In the genomic region with DNA sequence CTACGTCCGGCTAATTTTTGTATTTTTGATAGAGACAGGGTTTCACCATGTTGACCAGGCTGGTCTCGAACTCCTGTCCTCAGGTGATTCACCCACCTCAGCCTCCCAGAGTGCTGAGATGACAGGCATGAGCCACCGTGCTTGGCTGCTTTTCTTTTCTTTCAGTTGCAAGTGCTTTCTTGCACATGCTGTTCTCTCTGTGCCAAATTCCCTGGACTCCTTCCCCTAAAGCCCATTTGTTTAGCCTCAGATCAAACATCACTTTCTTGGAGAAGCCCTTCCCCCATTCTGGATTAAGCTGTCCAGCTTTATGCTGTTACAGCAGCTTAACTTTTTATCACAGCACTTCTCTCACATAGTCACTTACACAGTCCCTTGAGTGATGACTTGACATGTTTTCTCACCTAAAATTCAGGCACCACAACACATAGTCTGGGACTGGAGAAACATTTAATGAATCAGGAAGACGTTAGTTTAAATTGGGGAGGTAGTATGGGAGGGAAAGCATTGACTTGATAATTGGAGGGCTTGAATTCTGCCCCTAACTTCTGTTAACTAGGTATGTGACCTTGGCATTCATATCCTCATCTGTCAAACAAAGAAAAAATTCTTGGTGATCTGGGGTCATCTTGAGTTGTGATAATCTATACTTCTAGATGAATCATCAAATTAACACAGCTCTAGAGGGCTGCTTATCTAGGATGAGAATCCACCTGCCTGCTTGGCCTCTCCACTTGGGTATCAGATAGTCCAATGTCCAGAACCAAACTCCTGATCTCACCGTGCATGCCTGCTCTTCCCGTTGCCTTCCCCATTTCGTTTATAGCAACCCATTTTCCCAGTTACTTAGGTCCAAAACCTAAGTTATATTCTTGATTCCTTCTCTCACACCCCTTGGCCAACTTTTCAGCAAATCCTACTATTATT, we compare ENCODE assay signal across 15 cellular contexts. TPM values are rescaled to one million over a fixed set of nuclear protein-coding genes. Genes with fewer than 3 reads are reported as not detected.
DNase-seq lines count a peak whose midpoint lies in the region; ATAC-seq and TF ChIP-seq lines count a peak whose summit lies in the region.
"Had no signal": no experiment of that assay in that cellular context is flagged by ENCODE, and none has a peak within 500 bp of the region (broad histone marks: within the 10 kb centered on the region; RNA-seq: fewer than 3 reads in every experiment).

No MANE protein-coding gene starts in this region.

- WGBS in heart left ventricle, 4 donors, result 55 to 58% (median 57%) methylated on average over 8 of the region's 8 CpGs
- WGBS in tibial nerve, 2 donors, result 72 to 73% methylated on average over 8 of the region's 8 CpGs

- H3K4me1 ChIP-seq in heart left ventricle (peaks cover 3 to 99% (median 77%) of the 10 kb centered on the region in 12 donors), tibial nerve (peaks cover 0 to 96% (median 55%) of the 10 kb centered on the region in 4 donors)
- H3K4me1 ChIP-seq: A549 had no signal

- H3K36me3 ChIP-seq in heart left ventricle (peaks cover 0 to 5% (median 0%) of the 10 kb centered on the region in 9 donors), tibial nerve (no peaks in the 10 kb centered on the region)
- H3K36me3 ChIP-seq: ascending aorta, right lobe of liver had no signal

- H3K4me3 ChIP-seq in heart left ventricle, result no peak overlapping the region
- no peak overlapping the region for H3K4me3 ChIP-seq in dorsolateral prefrontal cortex
- no peak overlapping the region for H3K4me3 ChIP-seq in tibial nerve
- H3K4me3 ChIP-seq: A549, ascending aorta, right lobe of liver had no signal

- TF ChIP-seq POLR2A in heart left ventricle (IDR thresholded peaks at IDR 0.05) (no peak), tibial nerve (IDR thresholded peaks at IDR 0.05) (no peak)

- H3K27ac ChIP-seq in heart left ventricle, result peak overlapping the region in 9 of 12 donors; percentile 11 to 83 (median 36)
- peak overlapping the region in 51 of 59 donors; percentile 0 to 94 (median 60) for H3K27ac ChIP-seq in dorsolateral prefrontal cortex
- peak overlapping the region in 3 of 4 donors; percentile 35 to 84 (median 52) for H3K27ac ChIP-seq in tibial nerve
- H3K27ac ChIP-seq: A549, KMS-11, right lobe of liver had no signal

- no peak for ATAC-seq in heart left ventricle
- no peak for ATAC-seq in left ventricle myocardium superior
- no peak for ATAC-seq in GM19324 (IDR thresholded peaks at IDR 0.05; ENCODE audit: low FRiP score, unreplicated experiment)
- ATAC-seq: A549 had no signal

- peak in 1 of 2 donors; percentile 10 for TF ChIP-seq EP300 in tibial nerve (IDR thresholded peaks at IDR 0.05)

- TF ChIP-seq CTCF in heart left ventricle (IDR thresholded peaks at IDR 0.05) (no peak), dorsolateral prefrontal cortex (IDR thresholded peaks at IDR 0.05 in 54 of 56, conservative IDR thresholded peaks at IDR 0.05 in 2 of 56; ENCODE audit: low read depth in 1 of 56, partially characterized antibody in 56 of 56) (no peak), tibial nerve (IDR thresholded peaks at IDR 0.05) (no peak)

- no peak for DNase-seq in heart left ventricle
- no peak for DNase-seq in left ventricle myocardium superior
- DNase-seq in dorsolateral prefrontal cortex, result no peak
- DNase-seq in mucosa of gallbladder (ENCODE audit: low spot score), result peak; percentile 49
- DNase-seq in tibial nerve (ENCODE audit: low spot score in 2 of 2), result no peak
- no peak for DNase-seq in NCI-H146 (lab: John Stamatoyannopoulos, UW)
- no peak for DNase-seq in activated effector memory CD4-positive, alpha-beta T cell treated with Interleukin-2 at 50 U/mL for 16 hours
- DNase-seq: activated CD4-positive, alpha-beta T cell treated with anti-CD3 and anti-CD28 coated beads, Interleukin-2, amount 50 U/mL, for 4 hours; NCI-H1694; right lobe of liver; SHP77 treated with DMSO at 0.1 percent for 48 hours had no signal

- intact Hi-C loops in heart left ventricle (cut with DNase I) (no loop called here), left ventricle myocardium superior (cut with micrococcal nuclease) (no loop called here), dorsolateral prefrontal cortex (cut with DNase I) (no loop called here)

- H3K9me3 ChIP-seq in heart left ventricle, result no peaks in the 10 kb centered on the region
- H3K9me3 ChIP-seq in tibial nerve, result no peaks in the 10 kb centered on the region
- H3K9me3 ChIP-seq: A549, ascending aorta, right lobe of liver had no signal

- H3K27me3 ChIP-seq in heart left ventricle (no peaks in the 10 kb centered on the region), dorsolateral prefrontal cortex (no peaks in the 10 kb centered on the region), tibial nerve (no peaks in the 10 kb centered on the region)
- H3K27me3 ChIP-seq: ascending aorta, right lobe of liver had no signal

RNA-seq across cellular contexts. Expression of gene ACO2, which starts 18.4 kb away (rescaled TPM):
- total RNA-seq in heart left ventricle (1,000 to 10,000 TPM in 2 of 9 donors, 100 to 1,000 TPM in 7; 503 to 1,146 (median 862) TPM), left ventricle myocardium superior (887 TPM), dorsolateral prefrontal cortex (100 to 1,000 TPM; 173 to 339 (median 261) TPM), mucosa of gallbladder (172 TPM), tibial nerve (10 to 100 TPM; 69.9 to 91.1 (median 76.4) TPM)
- polyA plus RNA-seq in heart left ventricle, result 100 to 1,000 TPM; 375 to 431 TPM

RNA-seq across cellular contexts. Expression of gene PHF5A, which starts 18.8 kb away (rescaled TPM):
- total RNA-seq in heart left ventricle, result 10 to 100 TPM; 13.4 to 29.3 (median 20.0) TPM
- polyA plus RNA-seq in heart left ventricle, result 10 to 100 TPM; 40.3 to 49.9 TPM
- total RNA-seq in left ventricle myocardium superior, result 20.2 TPM
- 10 to 100 TPM; 10.3 to 36.8 (median 22.3) TPM for total RNA-seq in dorsolateral prefrontal cortex
- total RNA-seq in mucosa of gallbladder, result 29.1 TPM
- total RNA-seq in tibial nerve, result 10 to 100 TPM; 32.6 to 51.5 (median 36.4) TPM

RNA-seq across cellular contexts. Expression of gene TOB2, which starts 40.7 kb away (rescaled TPM):
- total RNA-seq in heart left ventricle, result 10 to 100 TPM; 29.0 to 74.5 (median 46.1) TPM
- 10 to 100 TPM; 29.6 to 44.9 TPM for polyA plus RNA-seq in heart left ventricle
- total RNA-seq in left ventricle myocardium superior, result 71.8 TPM
- 100 to 1,000 TPM in 4 of 120 experiments, 10 to 100 TPM in 116; 33.6 to 113 (median 52.3) TPM for total RNA-seq in dorsolateral prefrontal cortex
- total RNA-seq in mucosa of gallbladder, result 131 TPM
- 10 to 100 TPM; 50.8 to 67.3 (median 56.9) TPM for total RNA-seq in tibial nerve

RNA-seq across cellular contexts. Expression of gene POLR3H, which starts 57.0 kb away (rescaled TPM):
- total RNA-seq in heart left ventricle, result 10 to 100 TPM; 12.2 to 27.4 (median 18.3) TPM
- polyA plus RNA-seq in heart left ventricle, result 10 to 100 TPM; 20.2 to 31.2 TPM
- 17.9 TPM for total RNA-seq in left ventricle myocardium superior
- total RNA-seq in dorsolateral prefrontal cortex, result 10 to 100 TPM; 47.5 to 93.1 (median 62.0) TPM
- 26.0 TPM for total RNA-seq in mucosa of gallbladder
- 10 to 100 TPM; 26.6 to 33.6 (median 27.5) TPM for total RNA-seq in tibial nerve
